In genomic region chr3:87236093-87236492, GRCh38 we compare ENCODE assay signal across 32 cellular contexts. TPM values are rescaled to one million over a fixed set of nuclear protein-coding genes. Genes with fewer than 3 reads are reported as not detected.
"Had no signal": no experiment of that assay in that cellular context is flagged by ENCODE, and none has a peak within 500 bp of the region (broad histone marks: within the 10 kb centered on the region; RNA-seq: fewer than 3 reads in every experiment).

No MANE protein-coding gene starts in this region.

- H3K4me1 ChIP-seq: prostate gland, testis, transverse colon had no signal

- H3K36me3 ChIP-seq: brain microvascular endothelial cell, prostate gland had no signal

- H3K4me2 ChIP-seq: smooth muscle cell had no signal

- H3K4me3 ChIP-seq: heart right ventricle, pancreas, prostate gland, sigmoid colon, smooth muscle cell, testis, transverse colon had no signal

- H3K27ac Mint-ChIP-seq: activated naive CD4-positive, alpha-beta T cell treated with anti-CD3 and anti-CD28 coated beads, Interleukin-2, amount 10 ng/mL, durations not matched to agents 7 days and 5 days; activated naive CD8-positive, alpha-beta T cell treated with anti-CD3 and anti-CD28 coated beads, Interleukin-2, amount 10 ng/mL, durations not matched to agents 7 days and 5 days; mesothelial cell of epicardium; naive thymus-derived CD8-positive, alpha-beta T cell; T-helper 2 cell treated with Interferon-gamma antibody and Interleukin-4, amounts not matched to agents 5 μg/mL and 100 μg/mL, for 36 hours had no signal

- H3K27me3 Mint-ChIP-seq: activated naive CD4-positive, alpha-beta T cell treated with anti-CD3 and anti-CD28 coated beads, Interleukin-2, amount 10 ng/mL, durations not matched to agents 7 days and 5 days; activated naive CD8-positive, alpha-beta T cell treated with anti-CD3 and anti-CD28 coated beads, Interleukin-2, amount 10 ng/mL, durations not matched to agents 7 days and 5 days; naive thymus-derived CD8-positive, alpha-beta T cell had no signal

- H3K4me1 Mint-ChIP-seq: activated naive CD4-positive, alpha-beta T cell treated with anti-CD3 and anti-CD28 coated beads, Interleukin-2, amount 10 ng/mL, durations not matched to agents 7 days and 5 days; neural crest cell had no signal

- H3K4me3 Mint-ChIP-seq: activated naive CD4-positive, alpha-beta T cell treated with anti-CD3 and anti-CD28 coated beads, Interleukin-2, amount 10 ng/mL, durations not matched to agents 7 days and 5 days; activated naive CD8-positive, alpha-beta T cell treated with anti-CD3 and anti-CD28 coated beads, Interleukin-2, amount 10 ng/mL, durations not matched to agents 7 days and 5 days; mesothelial cell of epicardium; neural crest cell; T-helper 2 cell treated with Interferon-gamma antibody and Interleukin-4, amounts not matched to agents 5 μg/mL and 100 μg/mL, for 36 hours had no signal

- ATAC-seq: esophagus mucosa; heart right ventricle; left cardiac atrium; naive thymus-derived CD8-positive, alpha-beta T cell; pancreas; stimulated activated naive CD8-positive, alpha-beta T cell treated with anti-CD3 and anti-CD28 coated beads, Interleukin-15, Interleukin-2, amounts not matched to agents 100 U/mL and 50 U/mL, for 24 hours had no signal

- DNase-seq: activated CD4-positive, alpha-beta T cell treated with anti-CD3 and anti-CD28 coated beads for 48 hours; activated CD4-positive, alpha-beta T cell treated with anti-CD3 and anti-CD28 coated beads, Interleukin-2, amount 50 U/mL, for 48 hours; activated CD8-positive, alpha-beta memory T cell treated with anti-CD3 and anti-CD28 coated beads for 24 hours; activated gamma-delta T cell; activated naive CD4-positive, alpha-beta T cell treated with anti-CD3 and anti-CD28 coated beads, Interleukin-2, amount 10 ng/mL, durations not matched to agents 7 days and 5 days; activated naive CD8-positive, alpha-beta T cell treated with anti-CD3 and anti-CD28 coated beads, Interleukin-2, amount 10 ng/mL, durations not matched to agents 7 days and 5 days; amniotic stem cell; brain microvascular endothelial cell; caudate nucleus; foreskin fibroblast; heart right ventricle; left cardiac atrium; mammary epithelial cell; naive thymus-derived CD8-positive, alpha-beta T cell; nucleus accumbens; pancreas; sigmoid colon; stimulated activated CD4-positive, alpha-beta T cell treated with anti-CD3 and anti-CD28 coated beads, Interleukin-15, amount 100 ng/mL, for 24 hours; stimulated activated naive CD8-positive, alpha-beta T cell treated with anti-CD3 and anti-CD28 coated beads, Interleukin-15, Interleukin-2, amounts not matched to agents 100 U/mL and 50 U/mL, for 24 hours; T-helper 1 cell; testis; transverse colon had no signal

- H3K9me3 Mint-ChIP-seq: activated naive CD4-positive, alpha-beta T cell treated with anti-CD3 and anti-CD28 coated beads, Interleukin-2, amount 10 ng/mL, durations not matched to agents 7 days and 5 days; activated naive CD8-positive, alpha-beta T cell treated with anti-CD3 and anti-CD28 coated beads, Interleukin-2, amount 10 ng/mL, durations not matched to agents 7 days and 5 days; mesothelial cell of epicardium; neural crest cell; T-helper 2 cell treated with Interferon-gamma antibody and Interleukin-4, amounts not matched to agents 5 μg/mL and 100 μg/mL, for 36 hours had no signal

- H3K27me3 ChIP-seq: brain microvascular endothelial cell, heart right ventricle, pancreas, sigmoid colon, testis, transverse colon had no signal

- H3K27ac ChIP-seq: brain microvascular endothelial cell, heart right ventricle, pancreas, prostate gland, sigmoid colon, testis, transverse colon had no signal

RNA-seq across cellular contexts. Expression of gene POU1F1, which starts 40.3 kb away (rescaled TPM):
- total RNA-seq: activated naive CD8-positive, alpha-beta T cell treated with anti-CD3 and anti-CD28 coated beads, Interleukin-2, amount 10 ng/mL, durations not matched to agents 7 days and 5 days; astrocyte; endothelial cell of umbilical vein; esophagus mucosa; heart right ventricle; left cardiac atrium; liver; mammary epithelial cell; mesothelial cell of epicardium; naive thymus-derived CD8-positive, alpha-beta T cell; neural crest cell; pancreas; sigmoid colon; smooth muscle cell; testis; transverse colon; urinary bladder had no signal
- polyA plus RNA-seq: endothelial cell of umbilical vein; heart right ventricle; liver; mammary epithelial cell; naive thymus-derived CD8-positive, alpha-beta T cell; pancreas; sigmoid colon; smooth muscle cell; urinary bladder had no signal
